Comparison of ENCODE assay signal across 14 cellular contexts in the genomic region with DNA sequence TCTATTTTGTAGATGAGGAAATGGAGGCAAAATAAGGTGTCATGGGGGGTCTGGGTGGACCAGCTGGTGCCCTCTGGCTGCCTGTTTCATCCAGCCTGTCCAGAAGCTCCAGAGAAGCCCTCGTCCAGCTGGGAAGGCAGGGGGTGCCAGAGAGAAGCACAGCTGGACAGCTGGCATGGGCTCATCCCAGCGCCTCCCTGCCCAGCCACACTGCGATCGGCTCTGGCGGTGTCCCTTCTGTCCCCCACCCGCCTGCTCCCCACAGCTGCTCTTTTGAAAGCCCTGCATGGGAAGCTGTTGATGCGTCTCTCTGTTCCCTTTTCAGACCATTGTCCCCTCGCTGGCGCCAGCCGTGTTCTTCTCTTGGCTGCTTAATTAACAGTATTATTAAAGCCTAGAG.
DNase-seq lines count a peak whose midpoint lies in the region; ATAC-seq and TF ChIP-seq lines count a peak whose summit lies in the region.
"Had no signal": no experiment of that assay in that cellular context is flagged by ENCODE, and none has a peak within 500 bp of the region (broad histone marks: within the 10 kb centered on the region; RNA-seq: fewer than 3 reads in every experiment).

No MANE protein-coding gene starts in this region.

- H3K36me3 Mint-ChIP-seq in brain: no peaks in the 10 kb centered on the region

- H3K4me1 ChIP-seq in heart left ventricle (peaks cover 0 to 27% (median 18%) of the 10 kb centered on the region in 12 donors), tibial nerve (peaks cover 0 to 24% (median 0%) of the 10 kb centered on the region in 4 donors)
- H3K4me1 ChIP-seq: adrenal gland had no signal

- H3K9me3 ChIP-seq in heart left ventricle: peaks cover 0 to 6% (median 0%) of the 10 kb centered on the region in 12 donors
- H3K9me3 ChIP-seq in tibial nerve: peaks cover 0 to 5% (median 0%) of the 10 kb centered on the region in 4 donors
- H3K9me3 ChIP-seq: adrenal gland had no signal

- no peak for ATAC-seq in heart left ventricle
- ATAC-seq in left ventricle myocardium superior: no peak
- ATAC-seq in GM19328 (IDR thresholded peaks at IDR 0.05; ENCODE audit: unreplicated experiment): no peak

- H3K27ac ChIP-seq in heart left ventricle (peak overlapping the region in 1 of 12 donors; percentile 17), layer of hippocampus (ENCODE audit: low read depth, low read length) (peak overlapping the region; percentile 79), tibial nerve (no peak overlapping the region)
- H3K27ac ChIP-seq: adrenal gland, PC-9 had no signal

- 65 to 74% (median 73%) methylated on average over 10 of the region's 10 CpGs for WGBS in heart left ventricle, 4 donors
- WGBS in tibial nerve, 2 donors: 45 to 58% methylated on average over 7 to 9 of the region's 10 CpGs

- H3K4me3 ChIP-seq in heart left ventricle: no peak overlapping the region
- H3K4me3 ChIP-seq in tibial nerve: no peak overlapping the region
- H3K4me3 ChIP-seq: adrenal gland, PC-9 had no signal

- H3K36me3 ChIP-seq in heart left ventricle: no peaks in the 10 kb centered on the region
- no peaks in the 10 kb centered on the region for H3K36me3 ChIP-seq in tibial nerve
- H3K36me3 ChIP-seq: adrenal gland had no signal

- peak overlapping the region in 2 of 5 experiments; percentile 21 to 22 for H3K4me3 Mint-ChIP-seq in brain

- H3K27me3 ChIP-seq in heart left ventricle (no peaks in the 10 kb centered on the region), layer of hippocampus (ENCODE audit: control insufficient read depth, insufficient read depth, low read length) (no peaks in the 10 kb centered on the region), tibial nerve (peaks cover 0 to 17% of the 10 kb centered on the region in 2 donors)

- intact Hi-C loops in heart left ventricle (cut with DNase I) (loop anchor here in 2 of 10 donors (5.0 to 10.0 kb wide), 2 partner anchors 43 to 310 kb away; no protein-coding TSS in a partner anchor), left ventricle myocardium superior (cut with micrococcal nuclease) (no loop called here)

- TF ChIP-seq CTCF in heart left ventricle (IDR thresholded peaks at IDR 0.05): peak in 8 of 12 donors; percentile 12 to 45 (median 25)
- peak in 1 of 2 experiments; percentile 23 for TF ChIP-seq CTCF in brain (conservative IDR thresholded peaks at IDR 0.05)
- peak in 4 of 5 experiments; percentile 16 to 47 (median 26) for TF ChIP-seq CTCF in tibial nerve (IDR thresholded peaks at IDR 0.05)

- H3K9me3 Mint-ChIP-seq in brain: peaks cover 2 to 14% (median 3%) of the 10 kb centered on the region in 5 experiments

- H3K27me3 Mint-ChIP-seq in brain: peaks cover 6% of the 10 kb centered on the region

- no peak for TF ChIP-seq EP300 in tibial nerve (IDR thresholded peaks at IDR 0.05)

- H3K4me1 Mint-ChIP-seq in brain: peaks cover 58% of the 10 kb centered on the region

- TF ChIP-seq POLR2A in heart left ventricle (IDR thresholded peaks at IDR 0.05) (no peak), tibial nerve (IDR thresholded peaks at IDR 0.05) (no peak)

- peak in 1 of 5 donors; percentile 39 for DNase-seq in heart left ventricle
- no peak for DNase-seq in left ventricle myocardium superior
- no peak for DNase-seq in tibial nerve (ENCODE audit: low spot score in 2 of 2)
- DNase-seq in GM19238 (ENCODE audit: insufficient read length, low spot score): no peak
- DNase-seq in RPMI8226: no peak
- DNase-seq: ACHN; activated CD8-positive, alpha-beta memory T cell treated with anti-CD3 and anti-CD28 coated beads, Interleukin-2, amount 50 U/mL, for 48 hours; mesendoderm; NCI-H187; PC-9 had no signal

- peak overlapping the region; percentile 26 to 85 (median 62) for H3K27ac Mint-ChIP-seq in brain
